In genomic region chr13:110699148-110700145, GRCh38 we compare ENCODE assay signal across 18 cellular contexts. TPM values are rescaled to one million over a fixed set of nuclear protein-coding genes. Genes with fewer than 3 reads are reported as not detected.
A peak's percentile ranks its signal among the peaks of the same experiment; 100 is the strongest.
DNase-seq lines count a peak whose midpoint lies in the region; ATAC-seq, FAIRE-seq and TF ChIP-seq lines count a peak whose summit lies in the region.
"Had no signal": no experiment of that assay in that cellular context is flagged by ENCODE, and none has a peak within 500 bp of the region (broad histone marks: within the 10 kb centered on the region; RNA-seq: fewer than 3 reads in every experiment).

No MANE protein-coding gene starts in this region.

- CTCF ChIA-PET in HEK293 (lab: Yijun Ruan, JAX), result no interaction called here
- CTCF ChIA-PET in activated CD4-positive, alpha-beta memory T cell treated with anti-CD3 and anti-CD28 coated beads for 36 hours (lab: Charles Lee), result no interaction called here

- peak; percentile 35 for FAIRE-seq in GM12891 (lab: Jason Lieb, UNC)
- FAIRE-seq: keratinocyte had no signal

- H3K36me3 ChIP-seq in HEK293 (ENCODE audit: control insufficient read depth in 2 of 2, insufficient read depth in 1 of 2, low read length in 2 of 2), result peaks cover 9 to 72% of the 10 kb centered on the region in 2 experiments; a peak in 2 of 3 replicates

- H3K9me3 ChIP-seq in HEK293 (ENCODE audit: control insufficient read depth, insufficient read depth, low read depth, low read length), result no peaks in the 10 kb centered on the region
- H3K9me3 ChIP-seq: adrenal gland had no signal

- no peaks in the 10 kb centered on the region for H3K27me3 Mint-ChIP-seq in activated CD4-positive, alpha-beta memory T cell treated with anti-CD3 and anti-CD28 coated beads for 36 hours
- H3K27me3 Mint-ChIP-seq in osteocyte (ENCODE audit: unreplicated experiment), result no peaks in the 10 kb centered on the region
- H3K27me3 Mint-ChIP-seq: type B pancreatic cell had no signal

- POLR2A ChIA-PET in HEK293 (lab: Yijun Ruan, JAX), result no interaction called here
- POLR2A ChIA-PET in activated CD4-positive, alpha-beta memory T cell treated with anti-CD3 and anti-CD28 coated beads for 36 hours (lab: Charles Lee), result no interaction called here

- intact Hi-C loops in activated CD4-positive, alpha-beta memory T cell treated with anti-CD3 and anti-CD28 coated beads for 36 hours (cut with micrococcal nuclease), result loop anchor here (10.0 kb wide), 1 partner anchor 1885 kb away; the partner anchor contains the start of gene TUBGCP3

- TF ChIP-seq CTCF in HEK293 (tag by site-specific recombination; IDR thresholded peaks at IDR 0.05), result no peak
- no peak for TF ChIP-seq CTCF in osteocyte (IDR thresholded peaks at IDR 0.05)

- peak overlapping the region; percentile 43 for H3K27ac Mint-ChIP-seq in activated CD4-positive, alpha-beta memory T cell treated with anti-CD3 and anti-CD28 coated beads for 36 hours
- H3K27ac Mint-ChIP-seq in osteocyte (ENCODE audit: unreplicated experiment), result no peak overlapping the region
- H3K27ac Mint-ChIP-seq: type B pancreatic cell had no signal

- H3K4me3 Mint-ChIP-seq in activated CD4-positive, alpha-beta memory T cell treated with anti-CD3 and anti-CD28 coated beads for 36 hours, result no peak overlapping the region
- no peak overlapping the region for H3K4me3 Mint-ChIP-seq in osteocyte (ENCODE audit: unreplicated experiment)
- H3K4me3 Mint-ChIP-seq: type B pancreatic cell had no signal

- H3K4me1 ChIP-seq in HEK293 (ENCODE audit: control insufficient read depth, insufficient read depth, low read length), result 0 out of 2 replicates have a peak, but pooled peaks cover 3% of the 10 kb centered on the region

- TF ChIP-seq POLR2A in GM12891 (IDR thresholded peaks at IDR 0.05; ENCODE audit: low read depth, low read length), result no peak

- no peak for ATAC-seq in HG02884 (IDR thresholded peaks at IDR 0.05; ENCODE audit: unreplicated experiment)
- ATAC-seq in HG03045 (IDR thresholded peaks at IDR 0.05; ENCODE audit: unreplicated experiment), result no peak

- H3K27ac ChIP-seq in HEK293 (ENCODE audit: extremely low read depth, low read depth, low read length), result no peak overlapping the region
- H3K27ac ChIP-seq: adrenal gland had no signal

- H3K4me1 Mint-ChIP-seq in activated CD4-positive, alpha-beta memory T cell treated with anti-CD3 and anti-CD28 coated beads for 36 hours (ENCODE audit: low read depth), result peaks cover 41% of the 10 kb centered on the region
- H3K4me1 Mint-ChIP-seq in osteocyte (ENCODE audit: unreplicated experiment), result peaks cover 25% of the 10 kb centered on the region

- peaks cover 48% of the 10 kb centered on the region for H3K36me3 Mint-ChIP-seq in activated CD4-positive, alpha-beta memory T cell treated with anti-CD3 and anti-CD28 coated beads for 36 hours
- H3K36me3 Mint-ChIP-seq in osteocyte (ENCODE audit: unreplicated experiment), result peaks cover 32% of the 10 kb centered on the region

- DNase-seq in GM12891 (ENCODE audit: insufficient read length, low spot score) (no peak), osteocyte (ENCODE audit: extremely low spot score, unreplicated experiment) (peak; percentile 25), T-helper 2 cell (no peak), AG08396 (ENCODE audit: low spot score) (no peak)
- no peak for DNase-seq in activated CD4-positive, alpha-beta memory T cell treated with anti-CD3 and anti-CD28 coated beads for 36 hours
- DNase-seq: activated CD4-positive, alpha-beta T cell treated with anti-CD3 and anti-CD28 coated beads, Interleukin-2, amount 50 U/mL, for 48 hours; C1 segment of cervical spinal cord; effector CD4-positive, alpha-beta T cell; GOT3; NCI-H1930; NCI-H524 treated with DMSO at 0.1 percent for 48 hours; stimulated activated CD4-positive, alpha-beta T cell treated with anti-CD3 and anti-CD28 coated beads, Interleukin-4, amount 100 ng/mL, for 1 hour had no signal

- H3K9me3 Mint-ChIP-seq in activated CD4-positive, alpha-beta memory T cell treated with anti-CD3 and anti-CD28 coated beads for 36 hours, result no peaks in the 10 kb centered on the region
- no peaks in the 10 kb centered on the region for H3K9me3 Mint-ChIP-seq in osteocyte (ENCODE audit: unreplicated experiment)
- H3K9me3 Mint-ChIP-seq: type B pancreatic cell had no signal

- H3K4me3 ChIP-seq in HEK293 (ENCODE audit: low read depth, low read length), result no peak overlapping the region
- H3K4me3 ChIP-seq: adrenal gland had no signal

TF ChIP-seq in GM12891, 5 proteins besides CTCF, POLR2A, EP300 and RAD21:
- TF ChIP-seq TAF1 (IDR thresholded peaks at IDR 0.05; ENCODE audit: low read depth, low read length), result no peak
- TF ChIP-seq SPI1 (IDR thresholded peaks at IDR 0.05; ENCODE audit: low read depth, low read length), result no peak
- TF ChIP-seq POLR2AphosphoS5 (IDR thresholded peaks at IDR 0.05; ENCODE audit: low read depth, low read length), result no peak
- TF ChIP-seq PAX5 (IDR thresholded peaks at IDR 0.05; ENCODE audit: insufficient read depth, low read length, severe bottlenecking), result no peak
- TF ChIP-seq POU2F2 (IDR thresholded peaks at IDR 0.05; ENCODE audit: low read depth, low read length), result no peak

TF ChIP-seq in HEK293, 187 proteins besides CTCF, POLR2A, EP300 and RAD21:
- TF ChIP-seq SCRT1 (tag by site-specific recombination; IDR thresholded peaks at IDR 0.05; ENCODE audit: borderline replicate concordance) (peak; percentile 35; the same call in 1 of the 2 replicates), SCRT2 (tag by site-specific recombination; IDR thresholded peaks at IDR 0.05) (peak; percentile 79), ZBTB8A (tag by site-specific recombination; IDR thresholded peaks at IDR 0.05) (no peak), SP7 (tag by site-specific recombination; IDR thresholded peaks at IDR 0.05) (no peak), BCL11A (tag by site-specific recombination; IDR thresholded peaks at IDR 0.05; ENCODE audit: low read depth) (no peak)

RNA-seq across cellular contexts. Expression of gene CARS2, which starts 6.5 kb away (rescaled TPM):
- 67.0 TPM for polyA plus RNA-seq in GM12891 (2012; ENCODE audit: low read depth, missing spikeins)
- total RNA-seq in activated CD4-positive, alpha-beta memory T cell treated with anti-CD3 and anti-CD28 coated beads for 36 hours, result 10 to 100 TPM; 54.6 to 59.3 TPM
- total RNA-seq in osteocyte, result 57.1 and 62.2 TPM in 2 replicates

RNA-seq across cellular contexts. Expression of gene ING1, which starts 14.1 kb away (rescaled TPM):
- 19.1 TPM for polyA plus RNA-seq in GM12891 (2012; ENCODE audit: low read depth, missing spikeins)
- 10 to 100 TPM; 18.4 to 18.7 TPM for total RNA-seq in activated CD4-positive, alpha-beta memory T cell treated with anti-CD3 and anti-CD28 coated beads for 36 hours
- total RNA-seq in osteocyte, result 21.8 and 23.2 TPM in 2 replicates
